8 cellular contexts compared by ENCODE assay signal in the genomic region with DNA sequence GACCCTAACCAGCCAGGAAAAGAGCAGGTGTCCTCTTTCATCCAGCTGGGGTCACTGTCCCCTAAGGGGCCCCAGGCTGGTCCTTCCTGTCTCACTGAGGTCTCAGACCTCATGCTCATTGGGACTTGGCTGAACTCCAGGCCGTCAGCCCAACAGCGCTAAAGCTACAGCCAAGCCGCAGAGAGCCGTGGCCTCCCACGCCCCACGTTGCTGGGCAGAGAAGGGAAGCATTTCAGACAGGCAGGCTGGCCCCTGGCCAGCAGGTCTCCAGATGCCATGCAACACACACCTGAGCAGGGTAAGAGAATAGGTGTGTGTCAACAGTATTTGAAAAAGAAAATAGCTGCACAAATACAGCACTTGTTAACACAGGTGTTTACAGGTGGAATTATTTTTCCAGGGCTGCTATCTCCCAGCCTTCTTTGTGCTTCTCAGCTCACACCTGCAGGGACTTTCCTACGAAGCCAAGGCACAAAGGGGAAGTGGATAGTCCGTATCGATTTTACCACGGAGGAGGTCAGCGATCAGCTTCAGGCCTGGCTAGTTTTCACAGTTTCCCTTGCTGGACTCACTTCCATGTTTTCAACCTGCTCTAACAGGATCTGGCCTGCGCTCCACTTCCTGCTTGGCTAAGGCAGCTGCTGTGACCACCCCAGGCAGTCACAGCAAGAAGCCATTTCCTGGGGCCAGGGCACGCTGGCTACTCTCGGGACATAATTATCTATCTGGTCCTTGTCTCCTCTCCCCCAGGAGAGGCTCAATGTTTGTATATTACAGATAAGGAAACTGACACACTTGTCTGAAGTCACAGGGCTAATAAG.
DNase-seq lines count a peak whose midpoint lies in the region; ATAC-seq and TF ChIP-seq lines count a peak whose summit lies in the region.

No MANE protein-coding gene starts in this region.

- CTCF ChIA-PET in HEK293 (lab: Yijun Ruan, JAX) (interaction anchor here (0.5 to 1.4 kb wide), 5 partner anchors 130 to 716 kb away, joined by 3 to 5 read pairs (median 3); no protein-coding TSS in a partner anchor), SK-N-SH (lab: Yijun Ruan, JAX) (interaction anchor here (0.7 to 2.2 kb wide), 11 partner anchors 9 to 1429 kb away, joined by 3 to 12 read pairs (median 5); partner anchors contain the start of gene ID2)

- in situ Hi-C loops in GM13977 (cut with MboI; ENCODE audit: low pct_unique_long_range_greater_than_20kb, low sequenced_read_pairs, unreplicated experiment), result no loop called here

- no peaks in the 10 kb centered on the region for H3K79me2 ChIP-seq in SK-N-SH (ENCODE audit: insufficient read depth)

- peak in 1 of 2 experiments; percentile 35; a peak in 1 of 4 replicates for TF ChIP-seq EP300 in SK-N-SH (IDR thresholded peaks at IDR 0.05; ENCODE audit: borderline replicate concordance in 1 of 2, low read depth in 1 of 2, low read length in 1 of 2)

- DNase-seq in GM13977 (ENCODE audit: low spot score) (peak; percentile 67), MG63 (peak; percentile 14), SK-N-SH (peak; percentile 79), globus pallidus (ENCODE audit: low spot score) (peak; percentile 67), omental fat pad (ENCODE audit: low spot score) (no peak), AG08395 (ENCODE audit: low spot score) (no peak)
- no peak for DNase-seq in NK-92 treated with Interleukin-12 subunit alpha and Interleukin-12 subunit beta, amount 100 ng/mL, for 24 hours (lab: John Stamatoyannopoulos, UW)

- H3K36me3 ChIP-seq in HEK293 (ENCODE audit: control insufficient read depth in 2 of 2, insufficient read depth in 1 of 2, low read length in 2 of 2) (no peaks in the 10 kb centered on the region), MG63 (no peaks in the 10 kb centered on the region), SK-N-SH (replicated peaks in 1 of 2; ENCODE audit: control insufficient read depth in 1 of 2, insufficient read depth in 2 of 2, low read length in 1 of 2) (no peaks in the 10 kb centered on the region)

- H3K4me3 ChIP-seq in HEK293 (ENCODE audit: low read depth, low read length) (no peak overlapping the region), MG63 (no peak overlapping the region), SK-N-SH (ENCODE audit: low read depth in 2 of 2, low read length in 1 of 2) (no peak overlapping the region)

- no peaks in the 10 kb centered on the region for H3K27me3 ChIP-seq in MG63
- H3K27me3 ChIP-seq in SK-N-SH (ENCODE audit: insufficient read depth), result no peaks in the 10 kb centered on the region; the same call in 1 of the 2 replicates

- no peaks in the 10 kb centered on the region for H3K4me1 ChIP-seq in HEK293 (ENCODE audit: control insufficient read depth, insufficient read depth, low read length)
- H3K4me1 ChIP-seq in SK-N-SH (ENCODE audit: control insufficient read depth in 1 of 2, insufficient read depth in 2 of 2, low read depth in 1 of 2, low read length in 1 of 2), result peaks cover 0 to 37% of the 10 kb centered on the region in 2 experiments; a peak in 2 of 4 replicates

- TF ChIP-seq CTCF in GM13977 (IDR thresholded peaks at IDR 0.05; ENCODE audit: extremely low read depth, insufficient read depth, missing control alignments) (peak; percentile 46), HEK293 (tag by site-specific recombination; IDR thresholded peaks at IDR 0.05) (no peak), SK-N-SH (IDR thresholded peaks at IDR 0.05) (no peak), omental fat pad (IDR thresholded peaks at IDR 0.05) (no peak)

- peak; percentile 40 for ATAC-seq in omental fat pad (ENCODE audit: low FRiP score)

- TF ChIP-seq RAD21 in SK-N-SH (IDR thresholded peaks at IDR 0.05; ENCODE audit: low read length), result peak; percentile 71

- H3F3A ChIP-seq in SK-N-SH (replicated peaks; ENCODE audit: insufficient read depth), result no peaks in the 10 kb centered on the region

- H3K4me2 ChIP-seq in SK-N-SH, result no peak overlapping the region

- H3K9ac ChIP-seq in SK-N-SH, result no peak overlapping the region

- no peak overlapping the region for H2AFZ ChIP-seq in SK-N-SH (ENCODE audit: low read depth)

- H3K27ac ChIP-seq in HEK293 (ENCODE audit: extremely low read depth, low read depth, low read length), result no peak overlapping the region
- peak overlapping the region in 1 of 2 experiments; percentile 82; a peak in 2 of 4 replicates for H3K27ac ChIP-seq in SK-N-SH (ENCODE audit: low read depth in 2 of 2, low read length in 1 of 2)

- no peaks in the 10 kb centered on the region for H3K9me2 ChIP-seq in SK-N-SH

- 79% methylated on average over 14 of the region's 14 CpGs for WGBS in SK-N-SH (ENCODE audit: low lambda C conversion rate)

- no peaks in the 10 kb centered on the region for H3K9me3 ChIP-seq in HEK293 (ENCODE audit: control insufficient read depth, insufficient read depth, low read depth, low read length)
- peaks cover 2% of the 10 kb centered on the region; the same call in 1 of the 2 replicates for H3K9me3 ChIP-seq in MG63
- H3K9me3 ChIP-seq in SK-N-SH, result no peaks in the 10 kb centered on the region

- POLR2A ChIA-PET in HEK293 (lab: Yijun Ruan, JAX) (interaction anchor here (4.5 kb wide), 1 partner anchor 156 kb away, joined by 31 read pairs; the partner anchor contains the start of gene ID2), SK-N-SH (lab: Yijun Ruan, JAX) (interaction anchor here (1.3 kb wide), 2 partner anchors 11 to 156 kb away, joined by 4 to 5 read pairs; partner anchors contain the start of gene ID2)

- no peaks in the 10 kb centered on the region for H4K20me1 ChIP-seq in SK-N-SH (ENCODE audit: insufficient read depth)

TF ChIP-seq in HEK293, 187 proteins besides CTCF, POLR2A, EP300 and RAD21:
- TF ChIP-seq ZNF514 (tag by site-specific recombination; IDR thresholded peaks at IDR 0.05) (no peak), ZNF837 (tag by site-specific recombination; IDR thresholded peaks at IDR 0.05) (no peak), ZNF292 (tag by site-specific recombination; IDR thresholded peaks at IDR 0.05; ENCODE audit: borderline replicate concordance, low read depth) (no peak), ZBTB48 (tag by site-specific recombination; IDR thresholded peaks at IDR 0.05) (no peak), ZIC2 (tag by site-specific recombination; IDR thresholded peaks at IDR 0.05) (0 out of 2 replicates have a peak, but pooled peaks have one; percentile 27), SCRT2 (tag by site-specific recombination; IDR thresholded peaks at IDR 0.05) (peak; percentile 57)
- TF ChIP-seq, protein P1, sequence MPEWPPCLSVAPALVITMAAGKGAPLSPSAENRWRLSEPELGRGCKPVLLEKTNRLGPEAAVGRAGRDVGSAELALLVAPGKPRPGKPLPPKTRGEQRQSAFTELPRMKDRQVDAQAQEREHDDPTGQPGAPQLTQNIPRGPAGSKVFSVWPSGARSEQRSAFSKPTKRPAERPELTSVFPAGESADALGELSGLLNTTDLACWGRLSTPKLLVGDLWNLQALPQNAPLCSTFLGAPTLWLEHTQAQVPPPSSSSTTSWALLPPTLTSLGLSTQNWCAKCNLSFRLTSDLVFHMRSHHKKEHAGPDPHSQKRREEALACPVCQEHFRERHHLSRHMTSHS (tag by site-specific recombination; IDR thresholded peaks at IDR 0.05), result no peak
TF ChIP-seq in HEK293: peak in this region for 2.

TF ChIP-seq in SK-N-SH, 30 proteins besides CTCF, POLR2A, EP300 and RAD21:
- TF ChIP-seq NFIC (IDR thresholded peaks at IDR 0.05; ENCODE audit: borderline replicate concordance), result 0 out of 2 replicates have a peak, but pooled peaks have one; percentile 16
- no peak for TF ChIP-seq TCF12 (IDR thresholded peaks at IDR 0.05)
- TF ChIP-seq RCOR1 (IDR thresholded peaks at IDR 0.05; ENCODE audit: low read length), result no peak
- TF ChIP-seq RFX5 (IDR thresholded peaks at IDR 0.05; ENCODE audit: low read length), result peak; percentile 89
- TF ChIP-seq SMC3 (IDR thresholded peaks at IDR 0.05; ENCODE audit: low read depth, low read length), result peak; percentile 54
- TF ChIP-seq GATA2 (CRISPR knock-in tag; IDR thresholded peaks at IDR 0.05), result peak; percentile 11; the same call in 1 of the 2 replicates

Comparison
In these comparisons a context has a peak if more than half of its experiments do, and no peak if none do; other contexts are left out.
1. DNase-seq: peak in GM13977 (single experiment), MG63 (single experiment), SK-N-SH (single experiment) and globus pallidus (single experiment); none in omental fat pad (single experiment), NK-92 treated with Interleukin-12 subunit alpha and Interleukin-12 subunit beta, amount 100 ng/mL, for 24 hours (single experiment) and AG08395 (single experiment).